8 cellular contexts compared by ENCODE assay signal in the genomic region with DNA sequence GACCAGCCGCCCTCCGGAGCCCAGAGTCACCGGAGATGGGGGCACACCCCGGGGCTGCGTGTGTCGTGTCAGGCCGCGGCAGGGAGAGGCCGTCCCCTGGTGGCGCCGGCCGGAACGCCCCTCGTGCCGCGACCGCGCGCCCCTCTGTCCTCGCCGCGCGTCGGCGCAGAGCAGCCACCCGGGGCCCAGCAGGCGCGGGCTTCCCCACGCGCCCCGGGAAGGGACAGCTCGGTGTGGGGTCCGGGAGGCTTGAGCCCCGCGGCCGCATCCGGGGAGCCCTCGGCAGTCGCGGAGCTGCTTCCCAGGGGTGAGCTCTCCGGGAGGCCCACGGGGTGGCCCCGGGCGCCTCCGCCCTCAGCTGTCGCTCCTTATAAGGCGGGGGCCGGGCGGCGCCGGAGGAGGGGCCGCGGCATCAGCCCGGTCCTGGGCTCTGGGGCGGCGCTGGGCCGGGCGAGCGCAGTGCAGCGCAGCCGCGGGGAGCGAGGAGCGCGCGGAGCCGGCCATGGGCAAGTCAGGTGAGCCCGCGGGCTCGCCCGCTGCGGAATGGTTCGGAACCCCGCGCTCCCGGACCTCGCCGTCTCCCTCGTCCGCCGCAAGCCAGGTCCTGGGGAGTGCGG. TPM values are rescaled to one million over a fixed set of nuclear protein-coding genes. Genes with fewer than 3 reads are reported as not detected.
A peak's percentile ranks its signal among the peaks of the same experiment; 100 is the strongest.
DNase-seq lines count a peak whose midpoint lies in the region; ATAC-seq, FAIRE-seq and TF ChIP-seq lines count a peak whose summit lies in the region.

A gene with protein sequence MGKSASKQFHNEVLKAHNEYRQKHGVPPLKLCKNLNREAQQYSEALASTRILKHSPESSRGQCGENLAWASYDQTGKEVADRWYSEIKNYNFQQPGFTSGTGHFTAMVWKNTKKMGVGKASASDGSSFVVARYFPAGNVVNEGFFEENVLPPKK (plus strand): TSS at position 457 of the 617 bp plus-strand sequence. CDS start 46 bp downstream, at position 503.

- H3K27me3 Mint-ChIP-seq in CD4-positive, alpha-beta memory T cell = no peaks in the 10 kb centered on the region
- H3K27me3 Mint-ChIP-seq in neural progenitor cell (ENCODE audit: insufficient read depth, low read depth) = peaks cover 47% of the 10 kb centered on the region

- peak; percentile 75 to 82 (median 79) for DNase-seq in CD4-positive, alpha-beta memory T cell
- DNase-seq in GM19239 (ENCODE audit: insufficient read length, low spot score) = peak; percentile 82
- DNase-seq in RWPE1 (ENCODE audit: low spot score) = peak; percentile 76
- DNase-seq in activated effector memory CD4-positive, alpha-beta T cell treated with anti-CD3 and anti-CD28 coated beads, Interleukin-2, amount 50 U/mL, for 16 hours = peak; percentile 93
- DNase-seq in foreskin keratinocyte = peak in 1 of 2 donors; percentile 25
- peak; percentile 80 for DNase-seq in neural progenitor cell (ENCODE audit: low spot score)

- H3K4me3 Mint-ChIP-seq in CD4-positive, alpha-beta memory T cell = peak within 1 kb of the TSS; percentile 92 to 97 (median 95)
- H3K4me3 Mint-ChIP-seq in neural progenitor cell = peak within 1 kb of the TSS; percentile 89

- intact Hi-C loops in CD4-positive, alpha-beta memory T cell (cut with micrococcal nuclease) = loop anchor here (1.0 kb wide), 4 partner anchors 8 to 33 kb away; no protein-coding TSS in a partner anchor

- H3K36me3 Mint-ChIP-seq in CD4-positive, alpha-beta memory T cell = peaks cover 0 to 16% of the 10 kb centered on the region in 2 donors
- no peaks in the 10 kb centered on the region for H3K36me3 Mint-ChIP-seq in neural progenitor cell

- no peaks in the 10 kb centered on the region for H3K27me3 ChIP-seq in CD4-positive, alpha-beta memory T cell (ENCODE audit: insufficient read depth, low read length)
- H3K27me3 ChIP-seq in foreskin keratinocyte (peaks cover 19% of the 10 kb centered on the region), neural progenitor cell (peaks cover 58% of the 10 kb centered on the region), stomach smooth muscle (ENCODE audit: control insufficient read depth in 1 of 2, insufficient read depth in 2 of 2, low read length in 2 of 2) (no peaks in the 10 kb centered on the region)

- H4K20me1 ChIP-seq in neural progenitor cell (ENCODE audit: low read depth) = no peaks in the 10 kb centered on the region

- H3K9ac ChIP-seq in neural progenitor cell (no peak within 1 kb of the TSS), stomach smooth muscle (ENCODE audit: low read length in 2 of 2) (peak within 1 kb of the TSS; percentile 84 to 86)

- CTCF ChIA-PET in CD4-positive, alpha-beta memory T cell (lab: Charles Lee; ENCODE audit: partially characterized antibody) = interaction anchor here (1.0 to 9.9 kb wide), 8 partner anchors 11 to 54 kb away, joined by 3 to 100 read pairs (median 6); a partner anchor contains a TSS
- CTCF ChIA-PET in RWPE1 (lab: Yijun Ruan, JAX) = interaction anchor here (0.6 to 1.5 kb wide), 6 partner anchors 30 to 191 kb away, joined by 3 to 6 read pairs (median 4); no protein-coding TSS in a partner anchor

- H2AFZ ChIP-seq in neural progenitor cell (replicated peaks) = peak within 1 kb of the TSS; percentile 83

- peak within 1 kb of the TSS; percentile 77 for H3K27ac ChIP-seq in CD4-positive, alpha-beta memory T cell (ENCODE audit: low read depth, low read length)
- H3K27ac ChIP-seq in RWPE1 (no peak within 1 kb of the TSS), foreskin keratinocyte (peak within 1 kb of the TSS; percentile 14), neural progenitor cell (no peak within 1 kb of the TSS), stomach smooth muscle (ENCODE audit: low read length) (peak within 1 kb of the TSS; percentile 62)

- no peak for FAIRE-seq in GM19239 (lab: Jason Lieb, UNC)

- no peaks in the 10 kb centered on the region for H3K9me3 Mint-ChIP-seq in CD4-positive, alpha-beta memory T cell
- peaks cover 3% of the 10 kb centered on the region for H3K9me3 Mint-ChIP-seq in neural progenitor cell

- no peaks in the 10 kb centered on the region for H3K36me3 ChIP-seq in CD4-positive, alpha-beta memory T cell (ENCODE audit: insufficient read depth, low read length)
- H3K36me3 ChIP-seq in neural progenitor cell (no peaks in the 10 kb centered on the region), stomach smooth muscle (ENCODE audit: control insufficient read depth in 2 of 2, insufficient read depth in 2 of 2, low read length in 2 of 2) (no peaks in the 10 kb centered on the region)

- no peaks in the 10 kb centered on the region for H3K9me3 ChIP-seq in CD4-positive, alpha-beta memory T cell (ENCODE audit: control insufficient read depth in 1 of 2, low read length in 2 of 2)
- no peaks in the 10 kb centered on the region for H3K9me3 ChIP-seq in neural progenitor cell (ENCODE audit: low read depth)
- no peaks in the 10 kb centered on the region for H3K9me3 ChIP-seq in stomach smooth muscle (ENCODE audit: control insufficient read depth in 2 of 2, low read length in 2 of 2)

- H3K4me1 ChIP-seq in CD4-positive, alpha-beta memory T cell (ENCODE audit: insufficient read depth, low read length) = peaks cover 54% of the 10 kb centered on the region
- H3K4me1 ChIP-seq in foreskin keratinocyte = peaks cover 10% of the 10 kb centered on the region
- peaks cover 15% of the 10 kb centered on the region for H3K4me1 ChIP-seq in neural progenitor cell
- peaks cover 47% of the 10 kb centered on the region for H3K4me1 ChIP-seq in stomach smooth muscle (ENCODE audit: control insufficient read depth, insufficient read depth, low read length)

- no peaks in the 10 kb centered on the region for H3K79me2 ChIP-seq in neural progenitor cell (ENCODE audit: low read depth)

- H3K27ac Mint-ChIP-seq in CD4-positive, alpha-beta memory T cell = peak within 1 kb of the TSS; percentile 89 to 97 (median 95)
- H3K27ac Mint-ChIP-seq in neural progenitor cell = peak within 1 kb of the TSS; percentile 48

- ATAC-seq in HG03442 (IDR thresholded peaks at IDR 0.05; ENCODE audit: unreplicated experiment) (peak; percentile 90), foreskin keratinocyte (peak; percentile 78)

- POLR2A ChIA-PET in CD4-positive, alpha-beta memory T cell (lab: Charles Lee; ENCODE audit: partially characterized antibody) = interaction anchor here (0.6 to 9.3 kb wide), 10 partner anchors 8 to 100 kb away, joined by 3 to 159 read pairs (median 5); a partner anchor contains a TSS
- POLR2A ChIA-PET in RWPE1 (lab: Yijun Ruan, JAX; ENCODE audit: low non-redundant PET) = no interaction called here

- TF ChIP-seq CTCF in RWPE1 (conservative IDR thresholded peaks at IDR 0.05; ENCODE audit: low read depth) (peak; percentile 46), foreskin keratinocyte (conservative IDR thresholded peaks at IDR 0.05) (peak; percentile 29), neural progenitor cell (IDR thresholded peaks at IDR 0.05) (peak; percentile 39)

- H3K4me3 ChIP-seq in CD4-positive, alpha-beta memory T cell (ENCODE audit: low read length in 2 of 2) = peak within 1 kb of the TSS; percentile 66 to 81
- peak within 1 kb of the TSS; percentile 84 for H3K4me3 ChIP-seq in neural progenitor cell
- peak within 1 kb of the TSS; percentile 83 to 95 for H3K4me3 ChIP-seq in stomach smooth muscle (ENCODE audit: low read length in 2 of 2)

- H3F3A ChIP-seq in neural progenitor cell (ENCODE audit: low read depth) = peaks cover 9% of the 10 kb centered on the region

- H3K4me1 Mint-ChIP-seq in CD4-positive, alpha-beta memory T cell = peaks cover 35 to 56% (median 48%) of the 10 kb centered on the region in 4 donors
- peaks cover 11% of the 10 kb centered on the region for H3K4me1 Mint-ChIP-seq in neural progenitor cell

- H3K4me2 ChIP-seq in neural progenitor cell = peak within 1 kb of the TSS; percentile 94

RNA-seq across cellular contexts. Expression of the gene that starts here (rescaled TPM):
- 10 to 100 TPM; 17.0 to 18.9 TPM for total RNA-seq in CD4-positive, alpha-beta memory T cell
- 100 to 1,000 TPM; 140 to 213 TPM for polyA plus RNA-seq in CD4-positive, alpha-beta memory T cell
- total RNA-seq in foreskin keratinocyte (2.4 and 4.2 TPM in 2 replicates), neural progenitor cell (ENCODE audit: low replicate concordance) (12.4 and 17.4 TPM in 2 replicates)
- polyA plus RNA-seq in foreskin keratinocyte = 2.9 and 5.0 TPM in 2 replicates

Comparison
In these comparisons a context has a peak if more than half of its experiments do, and no peak if none do; other contexts are left out.
1. RNA of the gene that starts here (polyA plus RNA-seq): 140 to 213 TPM in CD4-positive, alpha-beta memory T cell; 2.9 to 5.0 TPM in foreskin keratinocyte; every median in the first group is over 10 times any median in the second.
2. H3K27ac ChIP-seq: peak in CD4-positive, alpha-beta memory T cell (single experiment), foreskin keratinocyte (single experiment) and stomach smooth muscle (single experiment); none in RWPE1 (single experiment) and neural progenitor cell (single experiment).
3. Peak in every context shown above with its lines, with median percentiles within 50 percentile points of each other: H3K4me3 ChIP-seq and CTCF ChIP-seq.